In the genomic region with DNA sequence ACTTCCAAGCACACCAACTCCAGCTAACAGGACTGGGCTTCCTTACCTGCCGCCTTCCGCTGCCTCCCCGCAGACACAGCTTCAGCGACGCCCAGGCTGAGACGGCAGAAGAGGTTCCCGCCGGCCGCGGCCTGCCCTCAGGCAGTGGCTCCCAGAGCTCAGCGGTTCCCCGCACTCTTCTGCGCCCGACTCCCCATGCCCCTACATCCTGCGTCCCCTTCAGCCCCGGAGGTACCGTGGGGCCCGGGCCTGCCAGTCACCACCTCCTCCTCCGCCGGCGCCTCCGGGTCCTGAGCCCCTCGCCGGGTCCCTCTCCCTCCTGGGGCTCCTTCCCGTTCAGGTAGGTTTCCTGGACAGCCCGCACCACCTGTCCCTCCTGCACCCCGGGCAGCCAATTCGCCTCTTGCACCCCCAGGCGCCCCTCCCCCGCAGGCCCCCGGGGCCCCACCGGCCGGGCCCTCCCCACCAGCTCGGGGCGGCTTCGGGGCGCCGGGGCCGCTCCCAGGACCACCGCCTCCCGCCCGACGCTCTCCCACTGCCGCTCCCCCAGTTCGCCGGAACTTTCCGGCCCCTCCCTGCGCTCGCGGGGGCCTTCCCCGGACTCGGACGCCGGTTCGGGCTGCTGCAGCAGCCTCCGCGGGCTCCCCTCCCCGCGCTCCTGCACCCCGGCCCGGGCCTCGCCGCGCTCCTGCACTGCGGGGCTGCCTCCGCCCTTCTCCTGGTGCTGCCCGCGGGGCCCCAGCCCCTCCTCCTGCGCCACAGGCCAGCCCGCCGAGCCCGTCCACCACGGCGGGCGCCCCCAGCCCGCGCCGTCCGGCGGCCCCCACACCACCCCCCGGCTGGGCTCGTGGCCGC, we compare ENCODE assay signal across 1 cellular context.
TF ChIP-seq lines count a peak whose summit lies in the region.

A gene (minus strand): TSS at position 113 of the 855 bp plus-strand sequence. CDS start 19,963 bp downstream, outside the sequence.

TF ChIP-seq in HepG2, 621 proteins besides CTCF, POLR2A, EP300 and RAD21 (continued from another document):
- TF ChIP-seq HMGA1 (CRISPR knock-in tag; conservative IDR thresholded peaks at IDR 0.05) (no peak), KAT8 (CRISPR knock-in tag; IDR thresholded peaks at IDR 0.05) (no peak), NFE2 (CRISPR knock-in tag; IDR thresholded peaks at IDR 0.05) (no peak), HOXA5 (CRISPR knock-in tag; IDR thresholded peaks at IDR 0.05) (no peak), SOX13 (IDR thresholded peaks at IDR 0.05) (no peak), SOX13 (CRISPR knock-in tag; conservative IDR thresholded peaks at IDR 0.05 in 1 of 2, IDR thresholded peaks at IDR 0.05 in 1 of 2) (no peak), CBX5 (CRISPR knock-in tag; IDR thresholded peaks at IDR 0.05; ENCODE audit: borderline replicate concordance) (no peak), HNRNPK (IDR thresholded peaks at IDR 0.05; ENCODE audit: low read depth, low read length, poor library complexity, severe bottlenecking) (no peak), ZNF546 (CRISPR knock-in tag; conservative IDR thresholded peaks at IDR 0.05) (0 out of 2 replicates have a peak, but pooled peaks have one; percentile 6), ESRRA (CRISPR knock-in tag; IDR thresholded peaks at IDR 0.05; ENCODE audit: low read depth) (no peak), ZNF567 (CRISPR knock-in tag; IDR thresholded peaks at IDR 0.05; ENCODE audit: borderline replicate concordance) (no peak), ATRX (CRISPR knock-in tag; IDR thresholded peaks at IDR 0.05; ENCODE audit: borderline replicate concordance) (no peak), ZNF296 (CRISPR knock-in tag; conservative IDR thresholded peaks at IDR 0.05) (no peak), ZNF292 (CRISPR knock-in tag; IDR thresholded peaks at IDR 0.05; ENCODE audit: borderline replicate concordance, low read depth) (no peak), ZSCAN30 (CRISPR knock-in tag; IDR thresholded peaks at IDR 0.05) (no peak), XRCC5 (optimal IDR thresholded peaks at IDR 0.05; ENCODE audit: low read length) (no peak), FIP1L1 (IDR thresholded peaks at IDR 0.05; ENCODE audit: borderline replicate concordance, insufficient read depth, low read depth, low read length) (no peak), HCFC1 (IDR thresholded peaks at IDR 0.05; ENCODE audit: low read depth, low read length) (no peak), HMG20B (CRISPR knock-in tag; conservative IDR thresholded peaks at IDR 0.05) (no peak), ZSCAN22 (CRISPR knock-in tag; IDR thresholded peaks at IDR 0.05) (no peak)
- TF ChIP-seq, protein P1, sequence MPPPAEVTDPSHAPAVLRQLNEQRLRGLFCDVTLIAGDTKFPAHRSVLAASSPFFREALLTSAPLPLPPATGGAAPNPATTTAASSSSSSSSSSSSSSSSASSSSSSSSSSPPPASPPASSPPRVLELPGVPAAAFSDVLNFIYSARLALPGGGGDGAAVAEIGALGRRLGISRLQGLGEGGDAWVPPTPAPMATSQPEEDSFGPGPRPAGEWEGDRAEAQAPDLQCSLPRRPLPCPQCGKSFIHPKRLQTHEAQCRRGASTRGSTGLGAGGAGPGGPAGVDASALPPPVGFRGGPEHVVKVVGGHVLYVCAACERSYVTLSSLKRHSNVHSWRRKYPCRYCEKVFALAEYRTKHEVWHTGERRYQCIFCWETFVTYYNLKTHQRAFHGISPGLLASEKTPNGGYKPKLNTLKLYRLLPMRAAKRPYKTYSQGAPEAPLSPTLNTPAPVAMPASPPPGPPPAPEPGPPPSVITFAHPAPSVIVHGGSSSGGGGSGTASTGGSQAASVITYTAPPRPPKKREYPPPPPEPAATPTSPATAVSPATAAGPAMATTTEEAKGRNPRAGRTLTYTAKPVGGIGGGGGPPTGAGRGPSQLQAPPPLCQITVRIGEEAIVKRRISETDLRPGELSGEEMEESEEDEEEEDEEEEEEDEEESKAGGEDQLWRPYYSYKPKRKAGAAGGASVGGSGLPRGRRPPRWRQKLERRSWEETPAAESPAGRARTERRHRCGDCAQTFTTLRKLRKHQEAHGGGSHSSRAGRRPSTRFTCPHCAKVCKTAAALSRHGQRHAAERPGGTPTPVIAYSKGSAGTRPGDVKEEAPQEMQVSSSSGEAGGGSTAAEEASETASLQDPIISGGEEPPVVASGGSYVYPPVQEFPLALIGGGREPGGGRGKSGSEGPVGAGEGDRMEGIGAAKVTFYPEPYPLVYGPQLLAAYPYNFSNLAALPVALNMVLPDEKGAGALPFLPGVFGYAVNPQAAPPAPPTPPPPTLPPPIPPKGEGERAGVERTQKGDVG (CRISPR knock-in tag; IDR thresholded peaks at IDR 0.05; ENCODE audit: borderline replicate concordance): no peak
- TF ChIP-seq, protein P2, sequence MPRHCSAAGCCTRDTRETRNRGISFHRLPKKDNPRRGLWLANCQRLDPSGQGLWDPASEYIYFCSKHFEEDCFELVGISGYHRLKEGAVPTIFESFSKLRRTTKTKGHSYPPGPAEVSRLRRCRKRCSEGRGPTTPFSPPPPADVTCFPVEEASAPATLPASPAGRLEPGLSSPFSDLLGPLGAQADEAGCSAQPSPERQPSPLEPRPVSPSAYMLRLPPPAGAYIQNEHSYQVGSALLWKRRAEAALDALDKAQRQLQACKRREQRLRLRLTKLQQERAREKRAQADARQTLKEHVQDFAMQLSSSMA (CRISPR knock-in tag; IDR thresholded peaks at IDR 0.05): no peak
- TF ChIP-seq, protein P3, sequence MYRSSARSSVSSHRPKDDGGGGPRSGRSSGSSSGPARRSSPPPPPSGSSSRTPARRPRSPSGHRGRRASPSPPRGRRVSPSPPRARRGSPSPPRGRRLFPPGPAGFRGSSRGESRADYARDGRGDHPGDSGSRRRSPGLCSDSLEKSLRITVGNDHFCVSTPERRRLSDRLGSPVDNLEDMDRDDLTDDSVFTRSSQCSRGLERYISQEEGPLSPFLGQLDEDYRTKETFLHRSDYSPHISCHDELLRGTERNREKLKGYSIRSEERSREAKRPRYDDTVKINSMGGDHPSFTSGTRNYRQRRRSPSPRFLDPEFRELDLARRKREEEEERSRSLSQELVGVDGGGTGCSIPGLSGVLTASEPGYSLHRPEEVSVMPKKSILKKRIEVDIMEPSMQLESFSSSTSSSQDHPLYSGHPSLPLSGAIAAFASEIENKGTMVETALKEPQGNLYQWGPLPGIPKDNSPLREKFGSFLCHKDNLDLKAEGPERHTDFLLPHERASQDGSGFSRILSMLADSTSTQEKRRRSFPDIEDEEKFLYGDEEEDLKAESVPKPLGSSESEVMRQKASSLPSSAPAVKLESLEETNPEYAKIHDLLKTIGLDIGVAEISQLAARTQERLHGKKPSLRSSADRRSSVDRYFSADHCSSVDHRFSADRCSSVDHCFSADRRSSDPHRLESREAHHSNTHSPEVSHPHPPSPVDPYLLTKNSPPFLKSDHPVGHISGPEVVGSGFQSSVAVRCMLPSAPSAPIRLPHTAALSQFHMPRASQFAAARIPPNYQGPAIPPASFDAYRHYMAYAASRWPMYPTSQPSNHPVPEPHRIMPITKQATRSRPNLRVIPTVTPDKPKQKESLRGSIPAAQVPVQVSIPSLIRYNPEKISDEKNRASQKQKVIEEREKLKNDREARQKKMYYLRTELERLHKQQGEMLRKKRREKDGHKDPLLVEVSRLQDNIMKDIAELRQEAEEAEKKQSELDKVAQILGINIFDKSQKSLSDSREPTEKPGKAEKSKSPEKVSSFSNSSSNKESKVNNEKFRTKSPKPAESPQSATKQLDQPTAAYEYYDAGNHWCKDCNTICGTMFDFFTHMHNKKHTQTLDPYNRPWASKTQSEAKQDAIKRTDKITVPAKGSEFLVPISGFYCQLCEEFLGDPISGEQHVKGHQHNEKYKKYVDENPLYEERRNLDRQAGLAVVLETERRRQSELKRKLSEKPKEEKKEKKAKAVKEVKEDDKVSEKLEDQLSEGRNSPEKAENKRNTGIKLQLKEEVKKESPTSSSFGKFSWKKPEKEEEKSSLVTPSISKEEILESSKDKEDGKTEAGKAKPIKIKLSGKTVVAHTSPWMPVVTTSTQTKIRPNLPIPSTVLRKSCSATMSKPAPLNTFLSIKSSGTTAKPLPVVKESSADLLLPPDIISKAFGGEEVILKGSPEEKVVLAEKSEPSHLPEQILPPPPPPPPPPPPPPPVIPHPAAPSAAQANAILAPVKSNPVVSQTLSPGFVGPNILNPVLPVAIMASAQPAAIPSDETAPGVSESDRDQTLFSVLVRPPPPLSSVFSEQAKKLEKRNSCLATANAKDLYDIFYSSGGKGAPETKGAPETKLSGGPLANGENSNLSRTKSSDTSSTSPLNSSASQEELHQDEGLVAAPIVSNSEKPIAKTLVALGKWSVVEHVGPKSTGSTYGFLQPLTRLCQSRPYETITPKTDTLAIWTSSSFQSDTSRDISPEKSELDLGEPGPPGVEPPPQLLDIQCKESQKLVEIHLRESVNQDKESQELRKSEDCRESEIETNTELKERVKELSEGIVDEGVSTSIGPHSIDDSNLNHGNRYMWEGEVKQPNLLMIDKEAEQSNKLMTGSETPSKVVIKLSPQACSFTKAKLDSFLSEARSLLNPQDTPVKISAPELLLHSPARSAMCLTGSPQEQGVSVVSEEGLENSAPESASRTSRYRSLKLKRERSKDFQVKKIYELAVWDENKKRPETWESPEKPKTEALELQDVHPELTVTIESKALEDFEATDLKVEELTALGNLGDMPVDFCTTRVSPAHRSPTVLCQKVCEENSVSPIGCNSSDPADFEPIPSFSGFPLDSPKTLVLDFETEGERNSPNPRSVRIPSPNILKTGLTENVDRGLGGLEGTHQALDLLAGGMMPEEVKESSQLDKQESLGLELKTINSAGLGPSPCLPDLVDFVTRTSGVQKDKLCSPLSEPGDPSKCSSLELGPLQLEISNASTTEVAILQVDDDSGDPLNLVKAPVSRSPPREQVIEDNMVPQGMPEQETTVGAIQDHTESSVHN (CRISPR knock-in tag; IDR thresholded peaks at IDR 0.05): no peak
- TF ChIP-seq, protein P4, sequence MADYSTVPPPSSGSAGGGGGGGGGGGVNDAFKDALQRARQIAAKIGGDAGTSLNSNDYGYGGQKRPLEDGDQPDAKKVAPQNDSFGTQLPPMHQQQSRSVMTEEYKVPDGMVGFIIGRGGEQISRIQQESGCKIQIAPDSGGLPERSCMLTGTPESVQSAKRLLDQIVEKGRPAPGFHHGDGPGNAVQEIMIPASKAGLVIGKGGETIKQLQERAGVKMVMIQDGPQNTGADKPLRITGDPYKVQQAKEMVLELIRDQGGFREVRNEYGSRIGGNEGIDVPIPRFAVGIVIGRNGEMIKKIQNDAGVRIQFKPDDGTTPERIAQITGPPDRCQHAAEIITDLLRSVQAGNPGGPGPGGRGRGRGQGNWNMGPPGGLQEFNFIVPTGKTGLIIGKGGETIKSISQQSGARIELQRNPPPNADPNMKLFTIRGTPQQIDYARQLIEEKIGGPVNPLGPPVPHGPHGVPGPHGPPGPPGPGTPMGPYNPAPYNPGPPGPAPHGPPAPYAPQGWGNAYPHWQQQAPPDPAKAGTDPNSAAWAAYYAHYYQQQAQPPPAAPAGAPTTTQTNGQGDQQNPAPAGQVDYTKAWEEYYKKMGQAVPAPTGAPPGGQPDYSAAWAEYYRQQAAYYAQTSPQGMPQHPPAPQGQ (CRISPR knock-in tag; IDR thresholded peaks at IDR 0.05; ENCODE audit: borderline replicate concordance): no peak
- TF ChIP-seq, protein P5, sequence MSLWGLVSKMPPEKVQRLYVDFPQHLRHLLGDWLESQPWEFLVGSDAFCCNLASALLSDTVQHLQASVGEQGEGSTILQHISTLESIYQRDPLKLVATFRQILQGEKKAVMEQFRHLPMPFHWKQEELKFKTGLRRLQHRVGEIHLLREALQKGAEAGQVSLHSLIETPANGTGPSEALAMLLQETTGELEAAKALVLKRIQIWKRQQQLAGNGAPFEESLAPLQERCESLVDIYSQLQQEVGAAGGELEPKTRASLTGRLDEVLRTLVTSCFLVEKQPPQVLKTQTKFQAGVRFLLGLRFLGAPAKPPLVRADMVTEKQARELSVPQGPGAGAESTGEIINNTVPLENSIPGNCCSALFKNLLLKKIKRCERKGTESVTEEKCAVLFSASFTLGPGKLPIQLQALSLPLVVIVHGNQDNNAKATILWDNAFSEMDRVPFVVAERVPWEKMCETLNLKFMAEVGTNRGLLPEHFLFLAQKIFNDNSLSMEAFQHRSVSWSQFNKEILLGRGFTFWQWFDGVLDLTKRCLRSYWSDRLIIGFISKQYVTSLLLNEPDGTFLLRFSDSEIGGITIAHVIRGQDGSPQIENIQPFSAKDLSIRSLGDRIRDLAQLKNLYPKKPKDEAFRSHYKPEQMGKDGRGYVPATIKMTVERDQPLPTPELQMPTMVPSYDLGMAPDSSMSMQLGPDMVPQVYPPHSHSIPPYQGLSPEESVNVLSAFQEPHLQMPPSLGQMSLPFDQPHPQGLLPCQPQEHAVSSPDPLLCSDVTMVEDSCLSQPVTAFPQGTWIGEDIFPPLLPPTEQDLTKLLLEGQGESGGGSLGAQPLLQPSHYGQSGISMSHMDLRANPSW (CRISPR knock-in tag; IDR thresholded peaks at IDR 0.05; ENCODE audit: borderline replicate concordance): no peak
- TF ChIP-seq, protein P6, sequence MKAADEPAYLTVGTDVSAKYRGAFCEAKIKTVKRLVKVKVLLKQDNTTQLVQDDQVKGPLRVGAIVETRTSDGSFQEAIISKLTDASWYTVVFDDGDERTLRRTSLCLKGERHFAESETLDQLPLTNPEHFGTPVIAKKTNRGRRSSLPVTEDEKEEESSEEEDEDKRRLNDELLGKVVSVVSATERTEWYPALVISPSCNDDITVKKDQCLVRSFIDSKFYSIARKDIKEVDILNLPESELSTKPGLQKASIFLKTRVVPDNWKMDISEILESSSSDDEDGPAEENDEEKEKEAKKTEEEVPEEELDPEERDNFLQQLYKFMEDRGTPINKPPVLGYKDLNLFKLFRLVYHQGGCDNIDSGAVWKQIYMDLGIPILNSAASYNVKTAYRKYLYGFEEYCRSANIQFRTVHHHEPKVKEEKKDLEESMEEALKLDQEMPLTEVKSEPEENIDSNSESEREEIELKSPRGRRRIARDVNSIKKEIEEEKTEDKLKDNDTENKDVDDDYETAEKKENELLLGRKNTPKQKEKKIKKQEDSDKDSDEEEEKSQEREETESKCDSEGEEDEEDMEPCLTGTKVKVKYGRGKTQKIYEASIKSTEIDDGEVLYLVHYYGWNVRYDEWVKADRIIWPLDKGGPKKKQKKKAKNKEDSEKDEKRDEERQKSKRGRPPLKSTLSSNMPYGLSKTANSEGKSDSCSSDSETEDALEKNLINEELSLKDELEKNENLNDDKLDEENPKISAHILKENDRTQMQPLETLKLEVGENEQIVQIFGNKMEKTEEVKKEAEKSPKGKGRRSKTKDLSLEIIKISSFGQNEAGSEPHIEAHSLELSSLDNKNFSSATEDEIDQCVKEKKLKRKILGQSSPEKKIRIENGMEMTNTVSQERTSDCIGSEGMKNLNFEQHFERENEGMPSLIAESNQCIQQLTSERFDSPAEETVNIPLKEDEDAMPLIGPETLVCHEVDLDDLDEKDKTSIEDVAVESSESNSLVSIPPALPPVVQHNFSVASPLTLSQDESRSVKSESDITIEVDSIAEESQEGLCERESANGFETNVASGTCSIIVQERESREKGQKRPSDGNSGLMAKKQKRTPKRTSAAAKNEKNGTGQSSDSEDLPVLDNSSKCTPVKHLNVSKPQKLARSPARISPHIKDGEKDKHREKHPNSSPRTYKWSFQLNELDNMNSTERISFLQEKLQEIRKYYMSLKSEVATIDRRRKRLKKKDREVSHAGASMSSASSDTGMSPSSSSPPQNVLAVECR (CRISPR knock-in tag; IDR thresholded peaks at IDR 0.05; ENCODE audit: borderline replicate concordance): peak; percentile 15; the same call in 1 of the 2 replicates
